ENCODE assay signal across 19 cellular contexts in the genomic region with DNA sequence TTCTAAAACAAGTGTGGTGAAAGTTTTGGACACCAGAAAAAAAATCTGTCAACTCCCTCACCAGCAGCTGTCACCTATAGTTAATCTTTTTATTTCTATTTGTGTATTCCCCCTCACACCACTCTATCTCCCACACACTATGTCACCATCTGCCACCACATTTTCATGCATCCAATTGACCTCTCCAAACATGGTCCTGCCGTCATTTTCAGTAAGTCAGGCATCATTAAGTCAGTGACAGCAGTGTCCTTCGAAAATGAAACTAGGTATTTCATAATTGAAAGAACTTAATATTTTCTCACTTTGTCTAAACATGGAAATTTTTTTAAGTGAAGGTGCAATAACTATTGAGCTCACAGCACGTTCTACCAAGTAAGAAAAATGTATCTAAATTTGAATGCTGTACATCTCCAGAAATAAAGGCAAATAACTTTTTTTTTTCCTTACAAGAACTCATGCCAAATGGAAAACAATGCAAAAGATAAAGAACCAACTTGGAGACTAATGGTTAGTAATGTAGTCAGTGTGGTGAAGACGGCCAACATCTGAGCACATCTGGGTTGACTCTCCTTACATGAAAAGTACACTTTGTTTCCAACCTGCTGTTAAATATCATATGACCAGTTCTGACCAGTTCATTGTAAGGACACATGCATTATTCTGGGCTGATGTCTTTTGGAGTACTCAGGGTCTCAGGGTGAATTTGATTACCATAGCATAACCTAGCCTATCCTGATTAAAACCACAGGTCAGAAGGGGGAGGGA.
DNase-seq lines count a peak whose midpoint lies in the region; ATAC-seq lines count a peak whose summit lies in the region.
"Had no signal": no experiment of that assay in that cellular context is flagged by ENCODE, and none has a peak within 500 bp of the region (broad histone marks: within the 10 kb centered on the region; RNA-seq: fewer than 3 reads in every experiment).

No MANE protein-coding gene starts in this region.

- CTCF ChIA-PET in CD8-positive, alpha-beta memory T cell (lab: Charles Lee) = no interaction called here

- no peaks in the 10 kb centered on the region for H3K4me1 ChIP-seq in right cardiac atrium (ENCODE audit: control insufficient read depth, insufficient read depth, low read length)
- H3K4me1 ChIP-seq in CD8-positive, alpha-beta memory T cell (ENCODE audit: insufficient read depth, low read length) = no peaks in the 10 kb centered on the region
- H3K4me1 ChIP-seq: Caco-2 had no signal

- H3K4me1 Mint-ChIP-seq in stimulated activated naive CD8-positive, alpha-beta T cell treated with anti-CD3 and anti-CD28 coated beads, Interleukin-15, amount 100 ng/mL, for 72 hours = no peaks in the 10 kb centered on the region
- H3K4me1 Mint-ChIP-seq in CD8-positive, alpha-beta memory T cell = no peaks in the 10 kb centered on the region
- H3K4me1 Mint-ChIP-seq: T-cell had no signal

- WGBS in right cardiac atrium = 61% methylated on average over 4 of the region's 4 CpGs

- H3K27ac ChIP-seq in right cardiac atrium (ENCODE audit: low read length) = no peak overlapping the region
- H3K27ac ChIP-seq in CD8-positive, alpha-beta memory T cell (ENCODE audit: low read depth, low read length) = no peak overlapping the region
- H3K27ac ChIP-seq: SK-N-MC had no signal

- no peak overlapping the region for H3K4me3 ChIP-seq in right cardiac atrium (ENCODE audit: low read length)
- no peak overlapping the region for H3K4me3 ChIP-seq in CD8-positive, alpha-beta memory T cell (ENCODE audit: low read length)
- H3K4me3 ChIP-seq: SK-N-MC had no signal

- H3K9me3 Mint-ChIP-seq in stimulated activated naive CD8-positive, alpha-beta T cell treated with anti-CD3 and anti-CD28 coated beads, Interleukin-15, amount 100 ng/mL, for 72 hours = peaks cover 0 to 5% of the 10 kb centered on the region in 2 donors
- peaks cover 0 to 4% (median 0%) of the 10 kb centered on the region in 5 donors for H3K9me3 Mint-ChIP-seq in CD8-positive, alpha-beta memory T cell

- intact Hi-C loops in right cardiac atrium (cut with DNase I) = no loop called here

- POLR2A ChIA-PET in CD8-positive, alpha-beta memory T cell (lab: Charles Lee) = no interaction called here

- H3K36me3 Mint-ChIP-seq in CD8-positive, alpha-beta memory T cell = no peaks in the 10 kb centered on the region
- H3K36me3 Mint-ChIP-seq: T-cell had no signal

- no peaks in the 10 kb centered on the region for H3K9me3 ChIP-seq in right cardiac atrium (ENCODE audit: control insufficient read depth, low read length)
- no peaks in the 10 kb centered on the region for H3K9me3 ChIP-seq in CD8-positive, alpha-beta memory T cell (ENCODE audit: low read length)
- H3K9me3 ChIP-seq: Caco-2 had no signal

- H3K27me3 Mint-ChIP-seq in stimulated activated naive CD8-positive, alpha-beta T cell treated with anti-CD3 and anti-CD28 coated beads, Interleukin-15, amount 100 ng/mL, for 72 hours = no peaks in the 10 kb centered on the region
- no peaks in the 10 kb centered on the region for H3K27me3 Mint-ChIP-seq in CD8-positive, alpha-beta memory T cell
- H3K27me3 Mint-ChIP-seq: T-cell had no signal

- peak; percentile 87 for DNase-seq in DMS 273 (lab: John Stamatoyannopoulos, UW; ENCODE audit: unreplicated experiment)
- DNase-seq in NCI-H69 (lab: John Stamatoyannopoulos, UW) = peak; percentile 93
- DNase-seq in cerebellar cortex (ENCODE audit: low spot score) = peak; percentile 93
- no peak for DNase-seq in right cardiac atrium
- no peak for DNase-seq in stimulated activated naive CD8-positive, alpha-beta T cell treated with anti-CD3 and anti-CD28 coated beads, Interleukin-15, amount 100 ng/mL, for 72 hours
- DNase-seq in CD8-positive, alpha-beta memory T cell = no peak
- DNase-seq: ACHN, AML-193, Caco-2, DMS53, HCEC 1CT, KBM-7, NCI-H1436 treated with DMSO at 0.1 percent for 48 hours, NCI-H510A, T-cell, T-helper 9 cell had no signal

- peak; percentile 63 for ATAC-seq in HG03432 (IDR thresholded peaks at IDR 0.05; ENCODE audit: unreplicated experiment)
- ATAC-seq in right cardiac atrium = no peak
- ATAC-seq in stimulated activated naive CD8-positive, alpha-beta T cell treated with anti-CD3 and anti-CD28 coated beads, Interleukin-15, amount 100 ng/mL, for 72 hours = no peak
- ATAC-seq in GM18861 (IDR thresholded peaks at IDR 0.05; ENCODE audit: unreplicated experiment) = no peak
- ATAC-seq: T-cell had no signal

- H3K27ac Mint-ChIP-seq in stimulated activated naive CD8-positive, alpha-beta T cell treated with anti-CD3 and anti-CD28 coated beads, Interleukin-15, amount 100 ng/mL, for 72 hours = no peak overlapping the region
- H3K27ac Mint-ChIP-seq in CD8-positive, alpha-beta memory T cell = no peak overlapping the region
- H3K27ac Mint-ChIP-seq: T-cell had no signal

- H3K27me3 ChIP-seq in right cardiac atrium (ENCODE audit: control insufficient read depth, insufficient read depth) = no peaks in the 10 kb centered on the region
- no peaks in the 10 kb centered on the region for H3K27me3 ChIP-seq in CD8-positive, alpha-beta memory T cell (ENCODE audit: insufficient read depth, low read length, poor library complexity, severe bottlenecking)

- no peaks in the 10 kb centered on the region for H3K36me3 ChIP-seq in CD8-positive, alpha-beta memory T cell (ENCODE audit: insufficient read depth, low read length)

- H3K4me3 Mint-ChIP-seq in stimulated activated naive CD8-positive, alpha-beta T cell treated with anti-CD3 and anti-CD28 coated beads, Interleukin-15, amount 100 ng/mL, for 72 hours = no peak overlapping the region
- H3K4me3 Mint-ChIP-seq in CD8-positive, alpha-beta memory T cell = no peak overlapping the region
- H3K4me3 Mint-ChIP-seq: T-cell had no signal

Comparison
In these comparisons a context has a peak if more than half of its experiments do, and no peak if none do; other contexts are left out.
1. DNase-seq: peak in DMS 273 (single experiment), NCI-H69 (single experiment) and cerebellar cortex (single experiment); none in right cardiac atrium (0 of 3), stimulated activated naive CD8-positive, alpha-beta T cell treated with anti-CD3 and anti-CD28 coated beads, Interleukin-15, amount 100 ng/mL, for 72 hours (0 of 2) and CD8-positive, alpha-beta memory T cell (0 of 5).